Comparison of ENCODE assay signal across 8 cellular contexts in genomic region chr3:196650740-196651311, GRCh38. TPM values are rescaled to one million over a fixed set of nuclear protein-coding genes. Genes with fewer than 3 reads are reported as not detected.
DNase-seq lines count a peak whose midpoint lies in the region; ATAC-seq and TF ChIP-seq lines count a peak whose summit lies in the region.

No MANE protein-coding gene starts in this region.

- no peak overlapping the region for H3K4me3 ChIP-seq in CD4-positive, alpha-beta memory T cell (ENCODE audit: low read length in 2 of 2)
- H3K4me3 ChIP-seq in LNCaP clone FGC (ENCODE audit: low read depth, low read length) = no peak overlapping the region

- no peaks in the 10 kb centered on the region for H3K9me3 Mint-ChIP-seq in CD4-positive, alpha-beta memory T cell
- no peaks in the 10 kb centered on the region for H3K9me3 Mint-ChIP-seq in activated CD4-positive, alpha-beta memory T cell treated with anti-CD3 and anti-CD28 coated beads for 36 hours

- peaks cover 23 to 49% of the 10 kb centered on the region in 2 donors for H3K36me3 Mint-ChIP-seq in CD4-positive, alpha-beta memory T cell
- peaks cover 17% of the 10 kb centered on the region for H3K36me3 Mint-ChIP-seq in activated CD4-positive, alpha-beta memory T cell treated with anti-CD3 and anti-CD28 coated beads for 36 hours

- peak overlapping the region in 2 of 8 donors; percentile 26 to 48 for H3K4me3 Mint-ChIP-seq in CD4-positive, alpha-beta memory T cell
- no peak overlapping the region for H3K4me3 Mint-ChIP-seq in activated CD4-positive, alpha-beta memory T cell treated with anti-CD3 and anti-CD28 coated beads for 36 hours

- peaks cover 23% of the 10 kb centered on the region for H3K36me3 ChIP-seq in CD4-positive, alpha-beta memory T cell (ENCODE audit: insufficient read depth, low read length)

- peaks cover 59% of the 10 kb centered on the region for H3K4me1 ChIP-seq in CD4-positive, alpha-beta memory T cell (ENCODE audit: insufficient read depth, low read length)

- no peak overlapping the region for H3K27ac ChIP-seq in CD4-positive, alpha-beta memory T cell (ENCODE audit: low read depth, low read length)

- POLR2A ChIA-PET in CD4-positive, alpha-beta memory T cell (lab: Charles Lee; ENCODE audit: partially characterized antibody) = interaction anchor here (0.7 to 1.6 kb wide), 3 partner anchors 12 to 41 kb away, joined by 3 to 4 read pairs (median 4); partner anchors contain the start of gene NRROS
- POLR2A ChIA-PET in activated CD4-positive, alpha-beta memory T cell treated with anti-CD3 and anti-CD28 coated beads for 36 hours (lab: Charles Lee) = interaction anchor here (1.2 kb wide), 1 partner anchor 12 kb away, joined by 3 read pairs; no protein-coding TSS in a partner anchor

- no peaks in the 10 kb centered on the region for H3K9me3 ChIP-seq in CD4-positive, alpha-beta memory T cell (ENCODE audit: control insufficient read depth in 1 of 2, low read length in 2 of 2)

- H3K27ac Mint-ChIP-seq in CD4-positive, alpha-beta memory T cell = peak overlapping the region in 6 of 7 donors; percentile 43 to 84 (median 76)
- H3K27ac Mint-ChIP-seq in activated CD4-positive, alpha-beta memory T cell treated with anti-CD3 and anti-CD28 coated beads for 36 hours = peak overlapping the region; percentile 24

- DNase-seq in CD4-positive, alpha-beta memory T cell = no peak
- DNase-seq in LNCaP clone FGC (ENCODE audit: low read depth) (peak; percentile 65), hepatic stellate cell (ENCODE audit: low spot score) (peak; percentile 99), ureter (ENCODE audit: low spot score) (peak; percentile 73), ecto neural progenitor cell (ENCODE audit: low spot score) (no peak), NCI-H1105 (lab: John Stamatoyannopoulos, UW) (no peak)
- DNase-seq in activated CD4-positive, alpha-beta memory T cell treated with anti-CD3 and anti-CD28 coated beads for 36 hours = peak; percentile 47

- H3K4me1 Mint-ChIP-seq in CD4-positive, alpha-beta memory T cell = peaks cover 30 to 76% (median 50%) of the 10 kb centered on the region in 4 donors
- H3K4me1 Mint-ChIP-seq in activated CD4-positive, alpha-beta memory T cell treated with anti-CD3 and anti-CD28 coated beads for 36 hours (ENCODE audit: low read depth) = peaks cover 53% of the 10 kb centered on the region

- no peaks in the 10 kb centered on the region for H3K27me3 Mint-ChIP-seq in CD4-positive, alpha-beta memory T cell
- no peaks in the 10 kb centered on the region for H3K27me3 Mint-ChIP-seq in activated CD4-positive, alpha-beta memory T cell treated with anti-CD3 and anti-CD28 coated beads for 36 hours

- no peak for TF ChIP-seq CTCF in LNCaP clone FGC (IDR thresholded peaks at IDR 0.05; ENCODE audit: control insufficient read depth, extremely low read depth, insufficient read depth)

- intact Hi-C loops in CD4-positive, alpha-beta memory T cell (cut with micrococcal nuclease) = no loop called here
- intact Hi-C loops in activated CD4-positive, alpha-beta memory T cell treated with anti-CD3 and anti-CD28 coated beads for 36 hours (cut with micrococcal nuclease) = no loop called here

- CTCF ChIA-PET in CD4-positive, alpha-beta memory T cell (lab: Charles Lee; ENCODE audit: partially characterized antibody) = interaction anchor here (0.9 to 1.6 kb wide), 5 partner anchors 13 to 41 kb away, joined by 3 to 7 read pairs (median 5); no protein-coding TSS in a partner anchor
- CTCF ChIA-PET in activated CD4-positive, alpha-beta memory T cell treated with anti-CD3 and anti-CD28 coated beads for 36 hours (lab: Charles Lee) = interaction anchor here (1.0 to 2.2 kb wide), 3 partner anchors 34 to 378 kb away, joined by 3 to 7 read pairs (median 3); partner anchors contain the start of genes MELTF and PIGX

- ATAC-seq in HG03135 (IDR thresholded peaks at IDR 0.05; ENCODE audit: unreplicated experiment) = no peak

- no peaks in the 10 kb centered on the region for H3K27me3 ChIP-seq in CD4-positive, alpha-beta memory T cell (ENCODE audit: insufficient read depth, low read length)

RNA-seq across cellular contexts. Expression of gene NRROS, which starts 11.3 kb away (rescaled TPM):
- 10 to 100 TPM; 18.7 to 20.0 TPM for total RNA-seq in CD4-positive, alpha-beta memory T cell
- polyA plus RNA-seq in CD4-positive, alpha-beta memory T cell = 1 to 10 TPM; 4.6 to 5.0 TPM
- 10 to 100 TPM; 24.5 to 25.3 TPM for total RNA-seq in activated CD4-positive, alpha-beta memory T cell treated with anti-CD3 and anti-CD28 coated beads for 36 hours
- 4.2 TPM for total RNA-seq in ureter

Comparison
In these comparisons a context has a peak if more than half of its experiments do, and no peak if none do; other contexts are left out.
1. DNase-seq: peak in LNCaP clone FGC (single experiment), activated CD4-positive, alpha-beta memory T cell treated with anti-CD3 and anti-CD28 coated beads for 36 hours (single experiment), hepatic stellate cell (single experiment) and ureter (single experiment); none in CD4-positive, alpha-beta memory T cell (0 of 5), ecto neural progenitor cell (single experiment) and NCI-H1105 (single experiment).